8 cellular contexts compared by ENCODE assay signal in genomic region chr7:128938524-128939074, GRCh38. TPM values are rescaled to one million over a fixed set of nuclear protein-coding genes. Genes with fewer than 3 reads are reported as not detected.
DNase-seq lines count a peak whose midpoint lies in the region; ATAC-seq and TF ChIP-seq lines count a peak whose summit lies in the region.

No MANE protein-coding gene starts in this region.

- H3K27me3 ChIP-seq in SJSA1 (replicated peaks): peaks cover 47% of the 10 kb centered on the region

- TF ChIP-seq CTCF in nephron (IDR thresholded peaks at IDR 0.05; ENCODE audit: unreplicated experiment in 3 of 3): no peak

- peaks cover 10% of the 10 kb centered on the region for H3K4me1 ChIP-seq in SJSA1 (replicated peaks)

- H3K4me1 Mint-ChIP-seq in activated naive CD4-positive, alpha-beta T cell treated with anti-CD3 and anti-CD28 coated beads for 36 hours (ENCODE audit: low read depth): peaks cover 35% of the 10 kb centered on the region
- peaks cover 12% of the 10 kb centered on the region for H3K4me1 Mint-ChIP-seq in nephron

- H3K9me3 ChIP-seq in SJSA1 (replicated peaks): peaks cover 3% of the 10 kb centered on the region; the same call in 1 of the 2 replicates

- CTCF ChIA-PET in activated naive CD4-positive, alpha-beta T cell treated with anti-CD3 and anti-CD28 coated beads for 36 hours (lab: Charles Lee): interaction anchor here (1.0 to 1.5 kb wide), 2 partner anchors 9 to 10 kb away, joined by 3 to 10 read pairs; no protein-coding TSS in a partner anchor

- H3K4me3 Mint-ChIP-seq in activated naive CD4-positive, alpha-beta T cell treated with anti-CD3 and anti-CD28 coated beads for 36 hours: peak overlapping the region; percentile 70
- peak overlapping the region; percentile 72 to 83 (median 75) for H3K4me3 Mint-ChIP-seq in nephron

- H3K4me3 ChIP-seq in SJSA1: peak overlapping the region; percentile 14

- no peaks in the 10 kb centered on the region for H3K9me3 Mint-ChIP-seq in activated naive CD4-positive, alpha-beta T cell treated with anti-CD3 and anti-CD28 coated beads for 36 hours
- no peaks in the 10 kb centered on the region for H3K9me3 Mint-ChIP-seq in nephron

- no peak overlapping the region for H3K27ac ChIP-seq in SJSA1

- peak; percentile 38 for ATAC-seq in esophagus mucosa

- no peak for DNase-seq in activated naive CD4-positive, alpha-beta T cell treated with anti-CD3 and anti-CD28 coated beads for 36 hours
- no peak for DNase-seq in activated naive CD4-positive, alpha-beta T cell treated with anti-CD3 and anti-CD28 coated beads, Interleukin-2, amount 50 U/mL, for 16 hours
- DNase-seq in SJSA1 (ENCODE audit: low read depth in 1 of 2, low spot score in 2 of 2): peak in 1 of 2 experiments; percentile 39
- DNase-seq in NCI-H2081 (lab: John Stamatoyannopoulos, UW): no peak
- DNase-seq in NCI-H187 treated with DMSO at 0.1 percent for 48 hours (lab: John Stamatoyannopoulos, UW): no peak
- DNase-seq in H4 (ENCODE audit: low spot score): no peak

- H3K27me3 Mint-ChIP-seq in activated naive CD4-positive, alpha-beta T cell treated with anti-CD3 and anti-CD28 coated beads for 36 hours (ENCODE audit: low read depth): peaks cover 27% of the 10 kb centered on the region
- H3K27me3 Mint-ChIP-seq in nephron (ENCODE audit: low read depth): peaks cover 76% of the 10 kb centered on the region

- H3K36me3 ChIP-seq in SJSA1: no peaks in the 10 kb centered on the region

- H3K36me3 Mint-ChIP-seq in activated naive CD4-positive, alpha-beta T cell treated with anti-CD3 and anti-CD28 coated beads for 36 hours (ENCODE audit: low read depth): no peaks in the 10 kb centered on the region
- H3K36me3 Mint-ChIP-seq in nephron (ENCODE audit: low read depth): no peaks in the 10 kb centered on the region

- no peak overlapping the region for H3K27ac Mint-ChIP-seq in activated naive CD4-positive, alpha-beta T cell treated with anti-CD3 and anti-CD28 coated beads for 36 hours
- H3K27ac Mint-ChIP-seq in nephron: no peak overlapping the region

- intact Hi-C loops in activated naive CD4-positive, alpha-beta T cell treated with anti-CD3 and anti-CD28 coated beads for 36 hours (cut with micrococcal nuclease): loop anchor here (1.0 kb wide), 2 partner anchors 24 to 70 kb away; no protein-coding TSS in a partner anchor

RNA-seq across cellular contexts. Expression of gene IRF5, which starts 0.9 kb away (rescaled TPM):
- total RNA-seq in activated naive CD4-positive, alpha-beta T cell treated with anti-CD3 and anti-CD28 coated beads for 36 hours: 1 to 10 TPM; 1.4 to 1.9 TPM
- 0.08 TPM in 1 of 2 replicates, not detected in the other for total RNA-seq in SJSA1 (2014; rRNA removed; shearing (Covaris generic))
- total RNA-seq in esophagus mucosa: 15.7 TPM
- 2.6 and 8.0 TPM in 2 replicates for total RNA-seq in H4 (2014; rRNA removed; shearing (Covaris generic))

RNA-seq across cellular contexts. Expression of gene KCP, which starts 28.1 kb away (rescaled TPM):
- total RNA-seq in activated naive CD4-positive, alpha-beta T cell treated with anti-CD3 and anti-CD28 coated beads for 36 hours: not detected
- not detected in 2 replicates for total RNA-seq in SJSA1 (2014; rRNA removed; shearing (Covaris generic))
- 1.8 TPM for total RNA-seq in esophagus mucosa
- not detected in 2 replicates for total RNA-seq in H4 (2014; rRNA removed; shearing (Covaris generic))
